Comparison of ENCODE assay signal across 8 cellular contexts in genomic region chr1:213987422-213987875, GRCh38. TPM values are rescaled to one million over a fixed set of nuclear protein-coding genes. Genes with fewer than 3 reads are reported as not detected.
DNase-seq lines count a peak whose midpoint lies in the region; ATAC-seq and TF ChIP-seq lines count a peak whose summit lies in the region.

No MANE protein-coding gene starts in this region.

- peak overlapping the region; percentile 74 for H3K4me3 ChIP-seq in right cardiac atrium (ENCODE audit: low read length)
- peak overlapping the region; percentile 69 for H3K4me3 ChIP-seq in smooth muscle cell

- peak in 1 of 2 donors; percentile 13 for ATAC-seq in activated T-cell treated with anti-CD3 and anti-CD28 coated beads, Interleukin-2, amount 50 U/mL, for 4 hours
- ATAC-seq in HG03342 (IDR thresholded peaks at IDR 0.05; ENCODE audit: unreplicated experiment) (peak; percentile 23), right cardiac atrium (peak; percentile 49 to 61)

- intact Hi-C loops in activated T-helper 1 cell treated with anti-CD3 and anti-CD28 coated beads, Interleukin-12 subunit alpha, Interleukin-12 subunit beta, Interleukin-2, Interleukin-4 antibody, amounts not matched to agents 30 ng/mL and 10 ng/mL and 1 ng/mL, durations not matched to agents 14 hours and 24 hours and 36 hours (cut with micrococcal nuclease), result no loop called here
- intact Hi-C loops in right cardiac atrium (cut with DNase I), result loop anchor here in 3 of 4 donors (5.0 to 10.0 kb wide), 5 partner anchors 120 to 605 kb away; no protein-coding TSS in a partner anchor

- H3K27me3 ChIP-seq in right cardiac atrium (ENCODE audit: control insufficient read depth, insufficient read depth) (no peaks in the 10 kb centered on the region), smooth muscle cell (ENCODE audit: low read depth) (peaks cover 72% of the 10 kb centered on the region)

- no peaks in the 10 kb centered on the region for H3K4me1 ChIP-seq in right cardiac atrium (ENCODE audit: control insufficient read depth, insufficient read depth, low read length)
- peaks cover 43% of the 10 kb centered on the region for H3K4me1 ChIP-seq in smooth muscle cell (ENCODE audit: low read depth)

- H2AFZ ChIP-seq in smooth muscle cell (ENCODE audit: low read depth), result peak overlapping the region; percentile 63

- DNase-seq in activated T-cell treated with anti-CD3 and anti-CD28 coated beads, Interleukin-2, amount 50 U/mL, for 4 hours, result no peak
- DNase-seq in activated T-cell treated with anti-CD3 and anti-CD28 coated beads, Interleukin-2, amount 50 U/mL, for 1 hour, result no peak
- no peak for DNase-seq in activated T-helper 1 cell treated with anti-CD3 and anti-CD28 coated beads, Interleukin-12 subunit alpha, Interleukin-12 subunit beta, Interleukin-2, Interleukin-4 antibody, amounts not matched to agents 30 ng/mL and 10 ng/mL and 1 ng/mL, durations not matched to agents 14 hours and 24 hours and 36 hours (ENCODE audit: low spot score)
- DNase-seq in right cardiac atrium, result peak in 1 of 3 donors; percentile 85
- DNase-seq in smooth muscle cell (lab: John Stamatoyannopoulos, UW; ENCODE audit: unreplicated experiment), result no peak
- DNase-seq in kidney tubule cell (ENCODE audit: low spot score), result no peak
- DNase-seq in effector CD8-positive, alpha-beta T cell (lab: John Stamatoyannopoulos, UW), result no peak

- H4K20me1 ChIP-seq in smooth muscle cell (ENCODE audit: low read depth), result no peaks in the 10 kb centered on the region

- H3K9me3 ChIP-seq in right cardiac atrium (ENCODE audit: control insufficient read depth, low read length), result no peaks in the 10 kb centered on the region
- H3K9me3 ChIP-seq in smooth muscle cell (replicated peaks; ENCODE audit: low read depth), result no peaks in the 10 kb centered on the region

- 1% methylated on average over 32 of the region's 32 CpGs for WGBS in right cardiac atrium
- WGBS in smooth muscle cell (ENCODE audit: low lambda C conversion rate), result under 1% methylated on average over 26 of the region's 32 CpGs

- H3F3A ChIP-seq in smooth muscle cell (ENCODE audit: low read depth), result peaks cover 4% of the 10 kb centered on the region

- H3K9me3 Mint-ChIP-seq in activated T-cell treated with anti-CD3 and anti-CD28 coated beads, Interleukin-2, amount 50 U/mL, for 4 hours, result no peaks in the 10 kb centered on the region
- H3K9me3 Mint-ChIP-seq in activated T-helper 1 cell treated with anti-CD3 and anti-CD28 coated beads, Interleukin-12 subunit alpha, Interleukin-12 subunit beta, Interleukin-2, Interleukin-4 antibody, amounts not matched to agents 30 ng/mL and 10 ng/mL and 1 ng/mL, durations not matched to agents 14 hours and 24 hours and 36 hours, result peaks cover 2% of the 10 kb centered on the region

- H3K79me2 ChIP-seq in smooth muscle cell (ENCODE audit: low read depth), result no peaks in the 10 kb centered on the region

- peak overlapping the region; percentile 59 for H3K9ac ChIP-seq in smooth muscle cell (ENCODE audit: low read depth)

- peaks cover 35% of the 10 kb centered on the region for H3K4me1 Mint-ChIP-seq in activated T-cell treated with anti-CD3 and anti-CD28 coated beads, Interleukin-2, amount 50 U/mL, for 4 hours (ENCODE audit: low read depth)
- H3K4me1 Mint-ChIP-seq in activated T-helper 1 cell treated with anti-CD3 and anti-CD28 coated beads, Interleukin-12 subunit alpha, Interleukin-12 subunit beta, Interleukin-2, Interleukin-4 antibody, amounts not matched to agents 30 ng/mL and 10 ng/mL and 1 ng/mL, durations not matched to agents 14 hours and 24 hours and 36 hours (ENCODE audit: low read depth), result peaks cover 32% of the 10 kb centered on the region

- no peaks in the 10 kb centered on the region for H3K36me3 ChIP-seq in smooth muscle cell (ENCODE audit: low read depth)

- H3K27ac Mint-ChIP-seq in activated T-helper 1 cell treated with anti-CD3 and anti-CD28 coated beads, Interleukin-12 subunit alpha, Interleukin-12 subunit beta, Interleukin-2, Interleukin-4 antibody, amounts not matched to agents 30 ng/mL and 10 ng/mL and 1 ng/mL, durations not matched to agents 14 hours and 24 hours and 36 hours, result peak overlapping the region; percentile 77

- no peak for TF ChIP-seq CTCF in smooth muscle cell (IDR thresholded peaks at IDR 0.05; ENCODE audit: borderline replicate concordance, insufficient read depth, poor library complexity, severe bottlenecking)

- no peaks in the 10 kb centered on the region for H3K36me3 Mint-ChIP-seq in activated T-cell treated with anti-CD3 and anti-CD28 coated beads, Interleukin-2, amount 50 U/mL, for 4 hours (ENCODE audit: insufficient read depth)
- H3K36me3 Mint-ChIP-seq in activated T-helper 1 cell treated with anti-CD3 and anti-CD28 coated beads, Interleukin-12 subunit alpha, Interleukin-12 subunit beta, Interleukin-2, Interleukin-4 antibody, amounts not matched to agents 30 ng/mL and 10 ng/mL and 1 ng/mL, durations not matched to agents 14 hours and 24 hours and 36 hours (ENCODE audit: low read depth), result peaks cover 3% of the 10 kb centered on the region

- H3K4me3 Mint-ChIP-seq in activated T-cell treated with anti-CD3 and anti-CD28 coated beads, Interleukin-2, amount 50 U/mL, for 4 hours, result peak overlapping the region; percentile 85
- H3K4me3 Mint-ChIP-seq in activated T-helper 1 cell treated with anti-CD3 and anti-CD28 coated beads, Interleukin-12 subunit alpha, Interleukin-12 subunit beta, Interleukin-2, Interleukin-4 antibody, amounts not matched to agents 30 ng/mL and 10 ng/mL and 1 ng/mL, durations not matched to agents 14 hours and 24 hours and 36 hours, result peak overlapping the region; percentile 86

- peak overlapping the region; percentile 84 for H3K4me2 ChIP-seq in smooth muscle cell

- peak overlapping the region; percentile 74 for H3K27ac ChIP-seq in right cardiac atrium (ENCODE audit: low read length)
- H3K27ac ChIP-seq in smooth muscle cell (ENCODE audit: low read depth), result peak overlapping the region; percentile 54

- peaks cover 87% of the 10 kb centered on the region for H3K27me3 Mint-ChIP-seq in activated T-cell treated with anti-CD3 and anti-CD28 coated beads, Interleukin-2, amount 50 U/mL, for 4 hours (ENCODE audit: low read depth)
- peaks cover 81% of the 10 kb centered on the region for H3K27me3 Mint-ChIP-seq in activated T-helper 1 cell treated with anti-CD3 and anti-CD28 coated beads, Interleukin-12 subunit alpha, Interleukin-12 subunit beta, Interleukin-2, Interleukin-4 antibody, amounts not matched to agents 30 ng/mL and 10 ng/mL and 1 ng/mL, durations not matched to agents 14 hours and 24 hours and 36 hours (ENCODE audit: insufficient read depth)

RNA-seq across cellular contexts. Expression of gene PROX1, which starts 0.3 kb away (rescaled TPM):
- total RNA-seq in activated T-cell treated with anti-CD3 and anti-CD28 coated beads, Interleukin-2, amount 50 U/mL, for 4 hours, result under 1 TPM; 0.03 to 0.13 (median 0.08) TPM
- total RNA-seq in activated T-helper 1 cell treated with anti-CD3 and anti-CD28 coated beads, Interleukin-12 subunit alpha, Interleukin-12 subunit beta, Interleukin-2, Interleukin-4 antibody, amounts not matched to agents 30 ng/mL and 10 ng/mL and 1 ng/mL, durations not matched to agents 14 hours and 24 hours and 36 hours, result not detected in 2 replicates
- total RNA-seq in right cardiac atrium, result 10 to 100 TPM; 63.6 to 98.8 (median 86.5) TPM
- polyA plus RNA-seq in right cardiac atrium, result 14.6 TPM
- total RNA-seq in smooth muscle cell, result 1.1 and 2.9 TPM in 2 replicates
- 0.24 and 1.5 TPM in 2 replicates for polyA plus RNA-seq in smooth muscle cell

Comparison
In these comparisons a context has a peak if more than half of its experiments do, and no peak if none do; other contexts are left out.
1. RNA of gene PROX1, which starts 0.3 kb away (total RNA-seq): 63.6 to 98.8 TPM in right cardiac atrium; 1.1 to 2.9 TPM in smooth muscle cell, 0.03 to 0.13 TPM in activated T-cell treated with anti-CD3 and anti-CD28 coated beads, Interleukin-2, amount 50 U/mL, for 4 hours and not detected in activated T-helper 1 cell treated with anti-CD3 and anti-CD28 coated beads, Interleukin-12 subunit alpha, Interleukin-12 subunit beta, Interleukin-2, Interleukin-4 antibody, amounts not matched to agents 30 ng/mL and 10 ng/mL and 1 ng/mL, durations not matched to agents 14 hours and 24 hours and 36 hours; every median in the first group is over 10 times any median in the second.